In genomic region chr4:176795441-176795840, GRCh38 we compare ENCODE assay signal across 26 cellular contexts. TPM values are rescaled to one million over a fixed set of nuclear protein-coding genes. Genes with fewer than 3 reads are reported as not detected.
"Had no signal": no experiment of that assay in that cellular context is flagged by ENCODE, and none has a peak within 500 bp of the region (broad histone marks: within the 10 kb centered on the region; RNA-seq: fewer than 3 reads in every experiment).

No MANE protein-coding gene starts in this region.

- H3K4me3 ChIP-seq: gastrocnemius medialis, hepatocyte, left lung, ovary, psoas muscle, sigmoid colon, testis, tibial nerve, upper lobe of left lung had no signal

- H2AFZ ChIP-seq: hepatocyte had no signal

- H3K4me3 Mint-ChIP-seq: effector memory CD8-positive, alpha-beta T cell; naive thymus-derived CD4-positive, alpha-beta T cell; nephron progenitor cell; stimulated activated effector memory CD8-positive, alpha-beta T cell treated with anti-CD3 and anti-CD28 coated beads, Interleukin-12 subunit alpha, Interleukin-12 subunit beta, amount 100 ng/mL, for 72 hours had no signal

- DNase-seq: cortex of kidney; effector memory CD8-positive, alpha-beta T cell; foreskin fibroblast; gastrocnemius medialis; head of caudate nucleus; left cardiac atrium; left lung; mesendoderm; midbrain; naive thymus-derived CD4-positive, alpha-beta T cell; nephron progenitor cell; nucleus accumbens; ovary; posterior cingulate gyrus; psoas muscle; right cardiac atrium; sigmoid colon; stimulated activated CD4-positive, alpha-beta T cell treated with anti-CD3 and anti-CD28 coated beads, Interleukin-2, amount 100 ng/mL, for 24 hours; stimulated activated CD4-positive, alpha-beta T cell treated with anti-CD3 and anti-CD28 coated beads, Interleukin-4, amount 100 ng/mL, for 24 hours; stimulated activated naive CD4-positive, alpha-beta T cell treated with Interleukin-2 at 50 U/mL for 16 hours; substantia nigra; testis; upper lobe of left lung had no signal

- H3K9me3 ChIP-seq: gastrocnemius medialis, left lung, ovary, psoas muscle, sigmoid colon, testis, tibial nerve, upper lobe of left lung had no signal

- H3K27ac Mint-ChIP-seq: effector memory CD8-positive, alpha-beta T cell; naive thymus-derived CD4-positive, alpha-beta T cell; nephron progenitor cell; stimulated activated effector memory CD8-positive, alpha-beta T cell treated with anti-CD3 and anti-CD28 coated beads, Interleukin-12 subunit alpha, Interleukin-12 subunit beta, amount 100 ng/mL, for 72 hours had no signal

- H3K4me2 ChIP-seq: hepatocyte had no signal

- H3K4me1 ChIP-seq: left lung had no signal

- H3K27ac ChIP-seq: gastrocnemius medialis, hepatocyte, left lung, ovary, psoas muscle, sigmoid colon, testis, tibial nerve, upper lobe of left lung had no signal

- H3K4me1 Mint-ChIP-seq: stimulated activated effector memory CD8-positive, alpha-beta T cell treated with anti-CD3 and anti-CD28 coated beads, Interleukin-12 subunit alpha, Interleukin-12 subunit beta, amount 100 ng/mL, for 72 hours had no signal

- H3K27me3 ChIP-seq: gastrocnemius medialis, ovary, sigmoid colon, testis had no signal

- H3K36me3 ChIP-seq: gastrocnemius medialis, left lung, ovary, sigmoid colon, tibial nerve, upper lobe of left lung had no signal

- H3K9me3 Mint-ChIP-seq: nephron progenitor cell had no signal

- H3K36me3 Mint-ChIP-seq: stimulated activated effector memory CD8-positive, alpha-beta T cell treated with anti-CD3 and anti-CD28 coated beads, Interleukin-12 subunit alpha, Interleukin-12 subunit beta, amount 100 ng/mL, for 72 hours had no signal

- ATAC-seq: effector memory CD8-positive, alpha-beta T cell; gastrocnemius medialis; left cardiac atrium; naive thymus-derived CD4-positive, alpha-beta T cell; psoas muscle; right cardiac atrium; stimulated activated effector memory CD8-positive, alpha-beta T cell treated with anti-CD3 and anti-CD28 coated beads, Interleukin-12 subunit alpha, Interleukin-12 subunit beta, amount 100 ng/mL, for 72 hours had no signal

- H3K79me2 ChIP-seq: hepatocyte had no signal

RNA-seq across cellular contexts. Expression of gene VEGFC, which starts 2.7 kb away (rescaled TPM):
- total RNA-seq: naive thymus-derived CD4-positive, alpha-beta T cell had no signal
- polyA plus RNA-seq: naive thymus-derived CD4-positive, alpha-beta T cell had no signal
